Comparison of ENCODE assay signal across 1 cellular context in genomic region chr1:247375747-247376146, GRCh38.
TF ChIP-seq lines count a peak whose summit lies in the region.

No MANE protein-coding gene starts in this region.

TF ChIP-seq in H1, 55 proteins besides CTCF, POLR2A, EP300 and RAD21:
- no peak for TF ChIP-seq MAFK (IDR thresholded peaks at IDR 0.05; ENCODE audit: low read depth, low read length)
- TF ChIP-seq CREB1 (IDR thresholded peaks at IDR 0.05), result no peak
- 0 out of 2 replicates have a peak, but pooled peaks have one; percentile 40 for TF ChIP-seq TBP (IDR thresholded peaks at IDR 0.05; ENCODE audit: low read depth, low read length)
- 0 out of 2 replicates have a peak, but pooled peaks have one; percentile 25 for TF ChIP-seq RBBP5 (IDR thresholded peaks at IDR 0.05; ENCODE audit: borderline replicate concordance, low read depth, low read length)
- no peak for TF ChIP-seq NANOG (IDR thresholded peaks at IDR 0.05; ENCODE audit: insufficient read depth, low read depth, low read length, poor library complexity, severe bottlenecking)
- no peak for TF ChIP-seq PHF8 (conservative IDR thresholded peaks at IDR 0.05; ENCODE audit: low read depth, low read length)
- TF ChIP-seq ASH2L (IDR thresholded peaks at IDR 0.05; ENCODE audit: low read length), result peak; percentile 48
- TF ChIP-seq TAF1 (IDR thresholded peaks at IDR 0.05; ENCODE audit: low read depth, low read length), result peak; percentile 39; the same call in 1 of the 2 replicates
- peak; percentile 38; the same call in 1 of the 2 replicates for TF ChIP-seq SP1 (IDR thresholded peaks at IDR 0.05; ENCODE audit: low read depth, low read length)
